28 cellular contexts compared by ENCODE assay signal in the genomic region with DNA sequence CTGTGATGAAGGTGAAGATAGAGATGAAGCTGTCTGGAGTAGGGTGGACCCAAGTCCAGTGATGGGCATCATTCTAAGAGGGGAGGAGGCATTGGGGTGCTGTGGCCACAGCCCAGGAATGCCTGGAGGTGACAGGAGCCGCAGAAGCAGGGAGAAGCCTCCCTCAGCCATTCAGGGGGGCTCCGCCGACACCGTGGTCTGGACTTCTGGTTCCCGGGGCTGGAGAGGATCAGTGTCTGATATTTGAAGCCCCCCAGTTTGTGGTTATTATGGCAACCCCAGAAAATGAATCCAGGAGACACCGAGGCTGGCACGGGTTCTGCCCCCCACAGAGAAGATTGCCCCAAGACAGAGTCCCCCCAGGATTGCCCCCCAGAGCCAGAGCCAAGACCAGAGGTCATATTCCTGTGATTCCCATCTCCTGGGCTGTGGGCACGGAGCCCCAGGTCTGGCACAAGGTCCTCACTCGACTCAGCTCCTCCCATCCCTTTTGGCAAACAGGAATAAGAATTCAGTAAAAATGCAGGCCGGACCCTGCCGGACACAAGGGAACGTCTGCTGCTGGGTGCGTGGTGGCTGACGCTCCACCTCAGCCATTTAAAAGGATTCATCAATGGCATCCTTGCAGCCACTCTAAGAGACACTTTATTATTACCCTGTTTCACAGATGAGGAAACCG.
DNase-seq lines count a peak whose midpoint lies in the region; ATAC-seq, FAIRE-seq and TF ChIP-seq lines count a peak whose summit lies in the region.
"Had no signal": no experiment of that assay in that cellular context is flagged by ENCODE, and none has a peak within 500 bp of the region (broad histone marks: within the 10 kb centered on the region; RNA-seq: fewer than 3 reads in every experiment).

No MANE protein-coding gene starts in this region.

- H3K4me3 ChIP-seq in testis = no peak overlapping the region
- no peak overlapping the region for H3K4me3 ChIP-seq in small intestine (ENCODE audit: low read depth in 1 of 2, low read length in 2 of 2)
- H3K4me3 ChIP-seq: lung, ovary, thyroid gland had no signal

- no peak overlapping the region for H3K56ac ChIP-seq in H9 (ENCODE audit: insufficient read length, low read depth, low read length)

- intact Hi-C loops in activated CD4-positive, alpha-beta T cell treated with anti-CD3 and anti-CD28 coated beads, Interleukin-2, amount 10 ng/mL, durations not matched to agents 24 days and 14 days (cut with micrococcal nuclease) = no loop called here
- intact Hi-C loops in testis (cut with DNase I; ENCODE audit: low total_unique reads) = no loop called here

- no peak overlapping the region for H2BK15ac ChIP-seq in H9 (ENCODE audit: low read depth, low read length)

- H3K27me3 ChIP-seq in H9 (ENCODE audit: insufficient read depth, low read length) = no peaks in the 10 kb centered on the region
- H3K27me3 ChIP-seq in testis = no peaks in the 10 kb centered on the region
- H3K27me3 ChIP-seq in small intestine (ENCODE audit: control insufficient read depth in 2 of 2, insufficient read depth in 2 of 2, low read length in 2 of 2) = no peaks in the 10 kb centered on the region
- H3K27me3 ChIP-seq: ovary, thyroid gland had no signal

- H3K14ac ChIP-seq in H9 (ENCODE audit: insufficient read depth, low read length) = no peak overlapping the region

- H3K9me3 ChIP-seq in H9 (ENCODE audit: control insufficient read depth, low read depth, low read length) (no peaks in the 10 kb centered on the region), testis (no peaks in the 10 kb centered on the region), small intestine (ENCODE audit: control insufficient read depth, low read depth) (no peaks in the 10 kb centered on the region)
- H3K9me3 ChIP-seq: ovary, thyroid gland had no signal

- no peaks in the 10 kb centered on the region for H3K36me3 Mint-ChIP-seq in activated CD4-positive, alpha-beta T cell treated with anti-CD3 and anti-CD28 coated beads, Interleukin-2, amount 10 ng/mL, durations not matched to agents 24 days and 14 days (ENCODE audit: low read depth)
- peaks cover 0 to 6% (median 0%) of the 10 kb centered on the region in 3 experiments; a peak in 2 of 7 replicates for H3K36me3 Mint-ChIP-seq in H9 (ENCODE audit: insufficient read depth in 1 of 3, low read depth in 3 of 3)
- H3K36me3 Mint-ChIP-seq: activated naive CD4-positive, alpha-beta T cell treated with anti-CD3 and anti-CD28 coated beads, Interleukin-2, amount 50 U/mL, for 24 hours; brain had no signal

- H4K91ac ChIP-seq in H9 (ENCODE audit: insufficient read length, low read depth, low read length) = no peak overlapping the region

- CTCF ChIA-PET in RWPE1 (lab: Yijun Ruan, JAX) = no interaction called here

- no peak overlapping the region for H3K4me3 Mint-ChIP-seq in activated CD4-positive, alpha-beta T cell treated with anti-CD3 and anti-CD28 coated beads, Interleukin-2, amount 10 ng/mL, durations not matched to agents 24 days and 14 days
- no peak overlapping the region for H3K4me3 Mint-ChIP-seq in H9
- H3K4me3 Mint-ChIP-seq: activated CD4-positive, alpha-beta T cell treated with anti-CD3 and anti-CD28 coated beads, Interleukin-2, amount 10 ng/mL, durations not matched to agents 7 days and 5 days; activated naive CD4-positive, alpha-beta T cell treated with anti-CD3 and anti-CD28 coated beads, Interleukin-2, amount 50 U/mL, for 24 hours; brain; nephron progenitor cell; stimulated activated naive CD8-positive, alpha-beta T cell treated with anti-CD3 and anti-CD28 coated beads, Interleukin-15, amount 100 ng/mL, for 72 hours had no signal

- WGBS in H9 (ENCODE audit: extremely low coverage, insufficient read length, low lambda C conversion rate) = no CpG with 5 or more reads among the region's 15 CpGs
- 82 to 88% methylated on average over 9 to 15 of the region's 15 CpGs for WGBS in testis, 2 donors
- 83 to 87% (median 84%) methylated on average over 15 of the region's 15 CpGs for WGBS in small intestine, 3 donors

- POLR2A ChIA-PET in RWPE1 (lab: Yijun Ruan, JAX; ENCODE audit: low non-redundant PET) = no interaction called here

- TF ChIP-seq CTCF in H9 (conservative IDR thresholded peaks at IDR 0.05) = no peak
- TF ChIP-seq CTCF in testis (IDR thresholded peaks at IDR 0.05) = no peak
- no peak for TF ChIP-seq CTCF in RWPE1 (conservative IDR thresholded peaks at IDR 0.05; ENCODE audit: low read depth)

- no peak overlapping the region for H2AK5ac ChIP-seq in H9 (ENCODE audit: insufficient read length, low read length)

- H4K5ac ChIP-seq in H9 (ENCODE audit: insufficient read length, low read depth, low read length) = no peak overlapping the region

- no peaks in the 10 kb centered on the region for H3K36me3 ChIP-seq in testis (ENCODE audit: low read depth, missing control alignments)
- H3K36me3 ChIP-seq in small intestine (ENCODE audit: control insufficient read depth in 2 of 2, insufficient read depth in 2 of 2, low read length in 2 of 2) = no peaks in the 10 kb centered on the region
- H3K36me3 ChIP-seq: ovary, thyroid gland had no signal

- no peak overlapping the region for H3K18ac ChIP-seq in H9 (ENCODE audit: insufficient read length, low read depth, low read length)

- H3K27ac ChIP-seq in H9 (ENCODE audit: insufficient read length, low read depth, low read length) (no peak overlapping the region), testis (no peak overlapping the region), RWPE1 (no peak overlapping the region), small intestine (ENCODE audit: low read depth in 1 of 2, low read length in 1 of 2) (no peak overlapping the region)
- H3K27ac ChIP-seq: ovary, thyroid gland, VCaP had no signal

- H3K4me1 ChIP-seq in H9 (ENCODE audit: insufficient read depth, low read length) (no peaks in the 10 kb centered on the region), testis (no peaks in the 10 kb centered on the region), small intestine (ENCODE audit: control insufficient read depth in 2 of 2, insufficient read depth in 1 of 2, low read depth in 1 of 2, low read length in 1 of 2) (no peaks in the 10 kb centered on the region)
- H3K4me1 ChIP-seq: thyroid gland had no signal

- H2BK120ac ChIP-seq in H9 (ENCODE audit: low read depth, low read length, poor library complexity, severe bottlenecking) = no peak overlapping the region

- no peaks in the 10 kb centered on the region for H3K79me1 ChIP-seq in H9 (ENCODE audit: insufficient read depth, low read depth, low read length, poor library complexity, severe bottlenecking)

- no peaks in the 10 kb centered on the region for H3K23me2 ChIP-seq in H9 (ENCODE audit: insufficient read length, low read depth, low read length, poor library complexity, severe bottlenecking)

- H2BK5ac ChIP-seq in H9 (ENCODE audit: insufficient read length, low read length) = no peak overlapping the region

- no peak for TF ChIP-seq POLR2A in testis (IDR thresholded peaks at IDR 0.05)

- no peak overlapping the region for H3K9ac ChIP-seq in H9 (ENCODE audit: extremely low read depth, insufficient read length, low read length)

- H3K4me1 Mint-ChIP-seq in activated CD4-positive, alpha-beta T cell treated with anti-CD3 and anti-CD28 coated beads, Interleukin-2, amount 10 ng/mL, durations not matched to agents 24 days and 14 days = no peaks in the 10 kb centered on the region
- H3K4me1 Mint-ChIP-seq in H9 = peaks cover 4 to 20% of the 10 kb centered on the region in 2 experiments; a peak in 3 of 4 replicates
- H3K4me1 Mint-ChIP-seq: activated CD4-positive, alpha-beta T cell treated with anti-CD3 and anti-CD28 coated beads, Interleukin-2, amount 10 ng/mL, durations not matched to agents 7 days and 5 days; activated naive CD4-positive, alpha-beta T cell treated with anti-CD3 and anti-CD28 coated beads, Interleukin-2, amount 50 U/mL, for 24 hours; brain; stimulated activated naive CD8-positive, alpha-beta T cell treated with anti-CD3 and anti-CD28 coated beads, Interleukin-15, amount 100 ng/mL, for 72 hours had no signal

- peak; percentile 1 for DNase-seq in activated CD4-positive, alpha-beta T cell treated with anti-CD3 and anti-CD28 coated beads for 1 hour
- DNase-seq in activated CD4-positive, alpha-beta T cell treated with anti-CD3 and anti-CD28 coated beads, Interleukin-2, amount 10 ng/mL, durations not matched to agents 24 days and 14 days = no peak
- DNase-seq in H9 (peak; percentile 12), left lobe of liver (ENCODE audit: low spot score) (peak; percentile 16), testis (peak; percentile 2), RWPE1 (ENCODE audit: low spot score) (no peak), small intestine (no peak)
- DNase-seq in activated T-cell treated with anti-CD3 and anti-CD28 coated beads, Interleukin-2, amount 50 U/mL, for 48 hours = no peak
- DNase-seq: activated CD4-positive, alpha-beta T cell treated with anti-CD3 and anti-CD28 coated beads, Interleukin-2, amount 10 ng/mL, durations not matched to agents 7 days and 5 days; amniotic stem cell; cerebellar nuclear complex; IMR-90; kidney glomerular epithelial cell; MV-4-11; NCI-H146; NCI-H2107; NCI-H345; stimulated activated CD8-positive, alpha-beta memory T cell treated with anti-CD3 and anti-CD28 coated beads, Interleukin-4, amount 100 ng/mL, for 48 hours; stimulated activated naive CD8-positive, alpha-beta T cell treated with anti-CD3 and anti-CD28 coated beads, Interleukin-15, amount 100 ng/mL, for 72 hours; T1000; thyroid gland had no signal

- no peaks in the 10 kb centered on the region for H4K20me1 ChIP-seq in H9 (ENCODE audit: control insufficient read depth, insufficient read depth, insufficient read length)

- no peak overlapping the region for H2BK20ac ChIP-seq in H9 (ENCODE audit: low read depth, low read length, poor library complexity, severe bottlenecking)

- no peak for FAIRE-seq in small intestine (lab: Jason Lieb, UNC)
- FAIRE-seq: frontal cortex had no signal

- no peak overlapping the region for H3K4me2 ChIP-seq in H9 (ENCODE audit: insufficient read depth, insufficient read length, low read length)

- peaks cover 16% of the 10 kb centered on the region for H3K9me3 Mint-ChIP-seq in activated CD4-positive, alpha-beta T cell treated with anti-CD3 and anti-CD28 coated beads, Interleukin-2, amount 10 ng/mL, durations not matched to agents 24 days and 14 days
- peaks cover 14% of the 10 kb centered on the region in 2 experiments for H3K9me3 Mint-ChIP-seq in H9

- no peak overlapping the region for H3K4ac ChIP-seq in H9 (ENCODE audit: low read depth, low read length)

- no peak overlapping the region for H2AFZ ChIP-seq in H9 (ENCODE audit: low read length)

- H3K23ac ChIP-seq in H9 (ENCODE audit: insufficient read length, low read depth, low read length) = no peak overlapping the region

- H3K27me3 Mint-ChIP-seq in activated CD4-positive, alpha-beta T cell treated with anti-CD3 and anti-CD28 coated beads, Interleukin-2, amount 10 ng/mL, durations not matched to agents 24 days and 14 days = no peaks in the 10 kb centered on the region
- H3K27me3 Mint-ChIP-seq in H9 (ENCODE audit: low read depth) = peaks cover 17% of the 10 kb centered on the region
- H3K27me3 Mint-ChIP-seq: activated CD4-positive, alpha-beta T cell treated with anti-CD3 and anti-CD28 coated beads, Interleukin-2, amount 10 ng/mL, durations not matched to agents 7 days and 5 days; activated naive CD4-positive, alpha-beta T cell treated with anti-CD3 and anti-CD28 coated beads, Interleukin-2, amount 50 U/mL, for 24 hours had no signal

- H3T11ph ChIP-seq in H9 (ENCODE audit: low read length) = no peak overlapping the region

- H3K79me2 ChIP-seq in H9 (ENCODE audit: insufficient read depth, low read length) = no peaks in the 10 kb centered on the region

- no peak overlapping the region for H2BK12ac ChIP-seq in H9 (ENCODE audit: insufficient read length, low read depth, low read length)

- ATAC-seq in left lobe of liver = no peak
- ATAC-seq: stimulated activated naive CD8-positive, alpha-beta T cell treated with anti-CD3 and anti-CD28 coated beads, Interleukin-15, amount 100 ng/mL, for 72 hours had no signal

- H3K27ac Mint-ChIP-seq in activated CD4-positive, alpha-beta T cell treated with anti-CD3 and anti-CD28 coated beads, Interleukin-2, amount 10 ng/mL, durations not matched to agents 24 days and 14 days = no peak overlapping the region
- H3K27ac Mint-ChIP-seq in H9 = no peak overlapping the region
- H3K27ac Mint-ChIP-seq: activated CD4-positive, alpha-beta T cell treated with anti-CD3 and anti-CD28 coated beads, Interleukin-2, amount 10 ng/mL, durations not matched to agents 7 days and 5 days; activated naive CD4-positive, alpha-beta T cell treated with anti-CD3 and anti-CD28 coated beads, Interleukin-2, amount 50 U/mL, for 24 hours; brain; nephron progenitor cell; stimulated activated naive CD8-positive, alpha-beta T cell treated with anti-CD3 and anti-CD28 coated beads, Interleukin-15, amount 100 ng/mL, for 72 hours had no signal

- no peak overlapping the region for H4K8ac ChIP-seq in H9 (replicated peaks; ENCODE audit: insufficient read length, low read depth, low read length)

Comparison
In these comparisons a context has a peak if more than half of its experiments do, and no peak if none do; other contexts are left out.
1. DNase-seq: peak in activated CD4-positive, alpha-beta T cell treated with anti-CD3 and anti-CD28 coated beads for 1 hour (single experiment), H9 (single experiment), left lobe of liver (single experiment) and testis (single experiment); none in activated CD4-positive, alpha-beta T cell treated with anti-CD3 and anti-CD28 coated beads, Interleukin-2, amount 10 ng/mL, durations not matched to agents 24 days and 14 days (single experiment), RWPE1 (single experiment), small intestine (single experiment) and activated T-cell treated with anti-CD3 and anti-CD28 coated beads, Interleukin-2, amount 50 U/mL, for 48 hours (0 of 2).